In the genomic region with DNA sequence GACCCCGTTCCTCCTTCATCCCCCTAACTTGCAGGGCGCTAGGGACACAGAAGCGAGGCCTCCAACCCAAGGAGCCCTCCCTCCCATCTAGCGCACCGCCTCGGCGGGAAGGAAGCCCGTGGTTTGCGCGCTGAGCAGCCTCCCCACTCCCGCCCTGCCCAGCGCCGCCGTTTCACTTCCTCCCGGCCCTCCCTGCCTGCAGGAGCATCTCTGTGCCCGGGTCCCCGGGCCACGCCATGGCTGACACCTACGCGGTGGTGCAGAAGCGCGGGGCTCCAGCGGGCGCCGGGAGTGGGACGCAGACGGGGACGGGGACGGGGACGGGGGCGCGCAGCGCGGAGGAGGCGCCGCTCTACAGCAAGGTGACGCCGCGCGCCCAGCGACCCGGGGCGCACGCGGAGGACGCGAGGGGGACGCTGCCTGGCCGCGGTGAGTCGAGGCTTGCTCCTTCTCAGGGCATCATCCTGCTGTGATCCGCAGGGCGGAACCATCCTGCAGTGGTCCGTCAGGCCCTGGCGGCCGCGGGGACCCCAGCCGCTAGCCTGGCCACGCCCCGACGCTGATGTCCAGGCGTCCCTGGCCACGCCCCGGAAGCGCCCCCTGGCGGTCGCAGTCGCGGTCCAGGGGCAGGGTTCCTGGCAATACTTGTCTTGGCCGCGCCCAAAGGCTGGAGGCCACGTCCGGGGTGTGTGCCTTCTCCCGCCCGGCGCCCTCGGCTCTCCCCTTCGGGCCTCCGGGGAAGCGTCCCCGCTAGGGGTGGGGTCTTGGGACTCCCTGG, we compare ENCODE assay signal across 8 cellular contexts. TPM values are rescaled to one million over a fixed set of nuclear protein-coding genes. Genes with fewer than 3 reads are reported as not detected.
DNase-seq lines count a peak whose midpoint lies in the region; ATAC-seq and TF ChIP-seq lines count a peak whose summit lies in the region.

No MANE protein-coding gene starts in this region.

- intact Hi-C loops in activated T-helper 2 cell treated with anti-CD3 and anti-CD28 coated beads, Interferon-gamma antibody, Interleukin-2, Interleukin-4, amounts not matched to agents 10 μg/mL and 5 μg/mL and 100 μg/mL, durations not matched to agents 14 hours and 24 hours and 36 hours (cut with micrococcal nuclease) = loop anchor here (10.0 kb wide), 1 partner anchor 733 kb away; a partner anchor contains a TSS
- intact Hi-C loops in stomach (cut with DNase I; ENCODE audit: low total_unique reads) = no loop called here

- no peaks in the 10 kb centered on the region for H3K27me3 ChIP-seq in Peyer's patch
- H3K27me3 ChIP-seq in stomach = no peaks in the 10 kb centered on the region

- TF ChIP-seq POLR2A in Peyer's patch (IDR thresholded peaks at IDR 0.05) (peak in 1 of 2 donors; percentile 56), stomach (IDR thresholded peaks at IDR 0.05) (peak in 1 of 4 donors; percentile 23)

- peak overlapping the region; percentile 67 to 86 (median 75) for H3K4me3 ChIP-seq in Peyer's patch
- H3K4me3 ChIP-seq in fibroblast of the aortic adventitia (ENCODE audit: low read depth, low read length) = peak overlapping the region; percentile 96
- H3K4me3 ChIP-seq in stomach = peak overlapping the region; percentile 80 to 98 (median 88)

- ATAC-seq in GM19467 (IDR thresholded peaks at IDR 0.05; ENCODE audit: unreplicated experiment) = peak; percentile 77

- H3K27me3 Mint-ChIP-seq in activated T-helper 2 cell treated with anti-CD3 and anti-CD28 coated beads, Interferon-gamma antibody, Interleukin-2, Interleukin-4, amounts not matched to agents 10 μg/mL and 5 μg/mL and 100 μg/mL, durations not matched to agents 14 hours and 24 hours and 36 hours (ENCODE audit: low read depth) = peaks cover 1% of the 10 kb centered on the region
- H3K27me3 Mint-ChIP-seq in nephron progenitor cell (ENCODE audit: low read depth, poor library complexity) = peaks cover 7% of the 10 kb centered on the region

- H3K4me1 ChIP-seq in Peyer's patch (peaks cover 0 to 20% (median 15%) of the 10 kb centered on the region in 4 donors), stomach (peaks cover 16 to 59% (median 42%) of the 10 kb centered on the region in 4 donors)

- 0 to 1% (median 1%) methylated on average over 39 to 81 of the region's 81 CpGs for WGBS in stomach, 5 donors

- peak; percentile 85 to 96 (median 94) for TF ChIP-seq CTCF in Peyer's patch (IDR thresholded peaks at IDR 0.05)
- peak; percentile 75 for TF ChIP-seq CTCF in fibroblast of the aortic adventitia (IDR thresholded peaks at IDR 0.05; ENCODE audit: insufficient read depth, low read length)
- peak; percentile 95 for TF ChIP-seq CTCF in nephron progenitor cell (IDR thresholded peaks at IDR 0.05)
- TF ChIP-seq CTCF in stomach (IDR thresholded peaks at IDR 0.05) = peak in 5 of 7 experiments; percentile 76 to 96 (median 92)

- peaks cover 4% of the 10 kb centered on the region for H3K9me3 Mint-ChIP-seq in activated T-helper 2 cell treated with anti-CD3 and anti-CD28 coated beads, Interferon-gamma antibody, Interleukin-2, Interleukin-4, amounts not matched to agents 10 μg/mL and 5 μg/mL and 100 μg/mL, durations not matched to agents 14 hours and 24 hours and 36 hours
- peaks cover 5% of the 10 kb centered on the region for H3K9me3 Mint-ChIP-seq in nephron progenitor cell

- H3K27ac Mint-ChIP-seq in activated T-helper 2 cell treated with anti-CD3 and anti-CD28 coated beads, Interferon-gamma antibody, Interleukin-2, Interleukin-4, amounts not matched to agents 10 μg/mL and 5 μg/mL and 100 μg/mL, durations not matched to agents 14 hours and 24 hours and 36 hours = peak overlapping the region; percentile 89
- no peak overlapping the region for H3K27ac Mint-ChIP-seq in nephron progenitor cell

- H3K4me1 Mint-ChIP-seq in activated T-helper 2 cell treated with anti-CD3 and anti-CD28 coated beads, Interferon-gamma antibody, Interleukin-2, Interleukin-4, amounts not matched to agents 10 μg/mL and 5 μg/mL and 100 μg/mL, durations not matched to agents 14 hours and 24 hours and 36 hours (ENCODE audit: low read depth) = peaks cover 51% of the 10 kb centered on the region
- peaks cover 33% of the 10 kb centered on the region for H3K4me1 Mint-ChIP-seq in nephron progenitor cell

- no peak for TF ChIP-seq EP300 in stomach (IDR thresholded peaks at IDR 0.05)

- H3K36me3 Mint-ChIP-seq in activated T-helper 2 cell treated with anti-CD3 and anti-CD28 coated beads, Interferon-gamma antibody, Interleukin-2, Interleukin-4, amounts not matched to agents 10 μg/mL and 5 μg/mL and 100 μg/mL, durations not matched to agents 14 hours and 24 hours and 36 hours (ENCODE audit: low read depth) = peaks cover 60% of the 10 kb centered on the region
- H3K36me3 Mint-ChIP-seq in nephron progenitor cell (ENCODE audit: low read depth) = peaks cover 26% of the 10 kb centered on the region

- peak overlapping the region; percentile 92 for H3K4me3 Mint-ChIP-seq in activated T-helper 2 cell treated with anti-CD3 and anti-CD28 coated beads, Interferon-gamma antibody, Interleukin-2, Interleukin-4, amounts not matched to agents 10 μg/mL and 5 μg/mL and 100 μg/mL, durations not matched to agents 14 hours and 24 hours and 36 hours (ENCODE audit: low read depth)
- peak overlapping the region; percentile 87 for H3K4me3 Mint-ChIP-seq in nephron progenitor cell

- DNase-seq in DMS 273 (lab: John Stamatoyannopoulos, UW; ENCODE audit: unreplicated experiment) (peak; percentile 91), HK-2 (ENCODE audit: unreplicated experiment) (peak; percentile 95), Peyer's patch (peak; percentile 87 to 96 (median 95)), fibroblast of the aortic adventitia (ENCODE audit: low read depth) (peak; percentile 77), nephron progenitor cell (peak; percentile 97), stomach (peak; percentile 91)
- peak; percentile 69 for DNase-seq in activated T-helper 2 cell treated with anti-CD3 and anti-CD28 coated beads, Interferon-gamma antibody, Interleukin-2, Interleukin-4, amounts not matched to agents 10 μg/mL and 5 μg/mL and 100 μg/mL, durations not matched to agents 14 hours and 24 hours and 36 hours (ENCODE audit: low spot score)

- H3K9me3 ChIP-seq in Peyer's patch = no peaks in the 10 kb centered on the region
- no peaks in the 10 kb centered on the region for H3K9me3 ChIP-seq in stomach

- no peaks in the 10 kb centered on the region for H3K36me3 ChIP-seq in Peyer's patch
- peaks cover 0 to 29% (median 26%) of the 10 kb centered on the region in 4 donors for H3K36me3 ChIP-seq in stomach

- H3K27ac ChIP-seq in Peyer's patch (peak overlapping the region; percentile 80 to 98 (median 81)), stomach (peak overlapping the region; percentile 82 to 92 (median 87))

RNA-seq across cellular contexts. Expression of a gene that starts 16.4 kb away (rescaled TPM):
- total RNA-seq in Peyer's patch (100 to 1,000 TPM; 137 to 208 (median 169) TPM), fibroblast of the aortic adventitia (ENCODE audit: low replicate concordance) (22.2 and 25.8 TPM in 2 replicates), stomach (100 to 1,000 TPM in 2 of 5 donors, 10 to 100 TPM in 3; 38.6 to 177 (median 92.6) TPM)
- total RNA-seq in activated T-helper 2 cell treated with anti-CD3 and anti-CD28 coated beads, Interferon-gamma antibody, Interleukin-2, Interleukin-4, amounts not matched to agents 10 μg/mL and 5 μg/mL and 100 μg/mL, durations not matched to agents 14 hours and 24 hours and 36 hours = 72.6 and 72.9 TPM in 2 replicates
- polyA plus RNA-seq in stomach = 10 to 100 TPM; 37.0 to 54.3 (median 42.8) TPM

RNA-seq across cellular contexts. Expression of a gene that starts 29.5 kb away (rescaled TPM):
- total RNA-seq in Peyer's patch (10 to 100 TPM; 41.9 to 99.9 (median 62.8) TPM), fibroblast of the aortic adventitia (ENCODE audit: low replicate concordance) (59.0 and 66.1 TPM in 2 replicates), stomach (10 to 100 TPM; 14.2 to 88.7 (median 43.7) TPM)
- total RNA-seq in activated T-helper 2 cell treated with anti-CD3 and anti-CD28 coated beads, Interferon-gamma antibody, Interleukin-2, Interleukin-4, amounts not matched to agents 10 μg/mL and 5 μg/mL and 100 μg/mL, durations not matched to agents 14 hours and 24 hours and 36 hours = 136 and 142 TPM in 2 replicates
- 100 to 1,000 TPM in 1 of 3 donors, 10 to 100 TPM in 2; 84.4 to 128 (median 85.5) TPM for polyA plus RNA-seq in stomach

Comparison
In these comparisons a context has a peak if more than half of its experiments do, and no peak if none do; other contexts are left out.
1. Peak in every context shown above with its lines: DNase-seq, ATAC-seq, H3K4me3 ChIP-seq and H3K27ac ChIP-seq.